26 cellular contexts compared by ENCODE assay signal in the genomic region with DNA sequence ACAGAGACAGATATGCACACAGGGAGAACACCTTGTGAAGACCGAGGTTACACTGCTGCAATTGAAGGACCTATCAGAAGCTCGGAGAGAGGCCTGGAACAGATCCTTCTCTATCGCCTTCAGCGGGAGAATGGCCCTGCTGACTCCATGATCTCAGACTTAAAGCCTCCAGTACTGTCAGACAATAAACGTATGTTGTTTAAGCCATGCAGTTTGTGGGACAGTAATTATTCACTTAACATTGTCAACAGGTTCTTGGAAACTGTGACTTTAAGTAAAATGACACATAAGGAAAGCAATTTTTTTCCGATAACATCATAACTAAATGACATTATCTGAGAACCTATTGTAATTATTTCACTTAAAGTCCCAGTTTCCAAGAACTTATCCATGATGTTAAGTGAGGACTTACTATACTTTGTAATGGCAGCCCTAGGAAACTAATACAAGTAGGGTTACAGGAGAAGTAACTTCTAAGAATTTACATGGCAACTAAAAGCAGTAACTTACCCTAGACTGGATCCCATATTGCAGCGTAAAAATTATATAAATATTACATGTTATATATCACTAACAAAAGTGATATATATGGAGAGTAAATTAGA.
A peak's percentile ranks its signal among the peaks of the same experiment; 100 is the strongest.
DNase-seq lines count a peak whose midpoint lies in the region; ATAC-seq, FAIRE-seq and TF ChIP-seq lines count a peak whose summit lies in the region.
"Had no signal": no experiment of that assay in that cellular context is flagged by ENCODE, and none has a peak within 500 bp of the region (broad histone marks: within the 10 kb centered on the region; RNA-seq: fewer than 3 reads in every experiment).

No MANE protein-coding gene starts in this region.

- peak; percentile 32 for ATAC-seq in stimulated activated naive CD8-positive, alpha-beta T cell treated with anti-CD3 and anti-CD28 coated beads, Interleukin-15, Interleukin-2, amounts not matched to agents 100 U/mL and 50 U/mL, for 24 hours
- no peak for ATAC-seq in stimulated activated naive CD8-positive, alpha-beta T cell treated with anti-CD3 and anti-CD28 coated beads, Interleukin-15, amount 100 ng/mL, for 72 hours
- ATAC-seq: A549, GM12878 had no signal

- H3K27me3 Mint-ChIP-seq in activated CD4-positive, alpha-beta T cell treated with anti-CD3 and anti-CD28 coated beads, Interleukin-2, amount 10 ng/mL, durations not matched to agents 24 days and 14 days: no peaks in the 10 kb centered on the region
- no peaks in the 10 kb centered on the region for H3K27me3 Mint-ChIP-seq in stimulated activated naive CD8-positive, alpha-beta T cell treated with anti-CD3 and anti-CD28 coated beads, Interleukin-15, amount 100 ng/mL, for 72 hours
- no peaks in the 10 kb centered on the region for H3K27me3 Mint-ChIP-seq in activated T-helper 2 cell treated with anti-CD3 and anti-CD28 coated beads, Interferon-gamma antibody, Interleukin-2, Interleukin-4, amounts not matched to agents 10 μg/mL and 5 μg/mL and 100 μg/mL, durations not matched to agents 14 hours and 24 hours and 36 hours (ENCODE audit: low read depth)
- H3K27me3 Mint-ChIP-seq: CD4-positive, alpha-beta T cell; CD8-positive, alpha-beta memory T cell had no signal

- DNase-seq in activated CD4-positive, alpha-beta T cell treated with anti-CD3 and anti-CD28 coated beads, Interleukin-2, amount 10 ng/mL, durations not matched to agents 24 days and 14 days: no peak
- DNase-seq in activated CD4-positive, alpha-beta T cell treated with anti-CD3 and anti-CD28 coated beads for 1 hour: no peak
- no peak for DNase-seq in stimulated activated naive CD8-positive, alpha-beta T cell treated with anti-CD3 and anti-CD28 coated beads, Interleukin-15, Interleukin-2, amounts not matched to agents 100 U/mL and 50 U/mL, for 24 hours
- no peak for DNase-seq in stimulated activated naive CD8-positive, alpha-beta T cell treated with anti-CD3 and anti-CD28 coated beads, Interleukin-15, amount 100 ng/mL, for 72 hours
- no peak for DNase-seq in activated T-helper 2 cell treated with anti-CD3 and anti-CD28 coated beads, Interferon-gamma antibody, Interleukin-2, Interleukin-4, amounts not matched to agents 10 μg/mL and 5 μg/mL and 100 μg/mL, durations not matched to agents 14 hours and 24 hours and 36 hours (ENCODE audit: low spot score)
- no peak for DNase-seq in WERI-Rb-1
- DNase-seq in RCC 7860 (ENCODE audit: low spot score): no peak
- DNase-seq: 8988T; ACHN; AML-193; BE2C; CD4-positive, alpha-beta T cell; CD8-positive, alpha-beta memory T cell; DMS 273 treated with DMSO at 0.1 percent for 48 hours; DMS79; EL; GDM1; GOT3; HFFc6 had no signal

- no peak overlapping the region for H3K4me3 ChIP-seq in WERI-Rb-1 (ENCODE audit: low read depth, low read length)
- H3K4me3 ChIP-seq: A549; BLaER1 treated with 17β-estradiol and CSF1 and Interleukin-3, amounts not matched to agents 10 nM and 100 nM; GM12878; HAP-1 had no signal

- no peak for FAIRE-seq in RCC 7860 (lab: Jason Lieb, UNC)
- FAIRE-seq: A549, D721Med, GM12878, H54 had no signal

- intact Hi-C loops in activated CD4-positive, alpha-beta T cell treated with anti-CD3 and anti-CD28 coated beads, Interleukin-2, amount 10 ng/mL, durations not matched to agents 24 days and 14 days (cut with micrococcal nuclease): loop anchor here (2.0 kb wide), 1 partner anchor 98 kb away; no protein-coding TSS in a partner anchor
- intact Hi-C loops in activated T-helper 2 cell treated with anti-CD3 and anti-CD28 coated beads, Interferon-gamma antibody, Interleukin-2, Interleukin-4, amounts not matched to agents 10 μg/mL and 5 μg/mL and 100 μg/mL, durations not matched to agents 14 hours and 24 hours and 36 hours (cut with micrococcal nuclease): no loop called here

- H3K27me3 ChIP-seq in WERI-Rb-1 (ENCODE audit: insufficient read depth, low read depth, severe bottlenecking): no peaks in the 10 kb centered on the region
- H3K27me3 ChIP-seq: BE2C; BLaER1 treated with 17β-estradiol and CSF1 and Interleukin-3, amounts not matched to agents 10 nM and 100 nM had no signal

- no peaks in the 10 kb centered on the region for H3K9me3 ChIP-seq in WERI-Rb-1 (ENCODE audit: severe bottlenecking)
- H3K9me3 ChIP-seq: A549; BE2C; BLaER1 treated with 17β-estradiol and CSF1 and Interleukin-3, amounts not matched to agents 10 nM and 100 nM; HAP-1 had no signal

- peak overlapping the region; percentile 66 for H3K27ac Mint-ChIP-seq in activated CD4-positive, alpha-beta T cell treated with anti-CD3 and anti-CD28 coated beads, Interleukin-2, amount 10 ng/mL, durations not matched to agents 24 days and 14 days
- H3K27ac Mint-ChIP-seq in stimulated activated naive CD8-positive, alpha-beta T cell treated with anti-CD3 and anti-CD28 coated beads, Interleukin-15, amount 100 ng/mL, for 72 hours: no peak overlapping the region
- peak overlapping the region; percentile 24 for H3K27ac Mint-ChIP-seq in activated T-helper 2 cell treated with anti-CD3 and anti-CD28 coated beads, Interferon-gamma antibody, Interleukin-2, Interleukin-4, amounts not matched to agents 10 μg/mL and 5 μg/mL and 100 μg/mL, durations not matched to agents 14 hours and 24 hours and 36 hours
- H3K27ac Mint-ChIP-seq: CD14-positive monocyte; CD4-positive, alpha-beta T cell; CD8-positive, alpha-beta memory T cell; HFFc6 had no signal

- no peak for TF ChIP-seq CTCF in WERI-Rb-1 (IDR thresholded peaks at IDR 0.05; ENCODE audit: low read depth, low read length)

- H3K9me3 Mint-ChIP-seq in activated CD4-positive, alpha-beta T cell treated with anti-CD3 and anti-CD28 coated beads, Interleukin-2, amount 10 ng/mL, durations not matched to agents 24 days and 14 days: peaks cover 10% of the 10 kb centered on the region
- H3K9me3 Mint-ChIP-seq in stimulated activated naive CD8-positive, alpha-beta T cell treated with anti-CD3 and anti-CD28 coated beads, Interleukin-15, amount 100 ng/mL, for 72 hours: peaks cover 4 to 7% of the 10 kb centered on the region in 2 donors
- peaks cover 9% of the 10 kb centered on the region for H3K9me3 Mint-ChIP-seq in activated T-helper 2 cell treated with anti-CD3 and anti-CD28 coated beads, Interferon-gamma antibody, Interleukin-2, Interleukin-4, amounts not matched to agents 10 μg/mL and 5 μg/mL and 100 μg/mL, durations not matched to agents 14 hours and 24 hours and 36 hours
- H3K9me3 Mint-ChIP-seq: CD4-positive, alpha-beta T cell; CD8-positive, alpha-beta memory T cell; HFFc6 had no signal

- no peak overlapping the region for H3K4me3 Mint-ChIP-seq in activated CD4-positive, alpha-beta T cell treated with anti-CD3 and anti-CD28 coated beads, Interleukin-2, amount 10 ng/mL, durations not matched to agents 24 days and 14 days
- no peak overlapping the region for H3K4me3 Mint-ChIP-seq in stimulated activated naive CD8-positive, alpha-beta T cell treated with anti-CD3 and anti-CD28 coated beads, Interleukin-15, amount 100 ng/mL, for 72 hours
- no peak overlapping the region for H3K4me3 Mint-ChIP-seq in activated T-helper 2 cell treated with anti-CD3 and anti-CD28 coated beads, Interferon-gamma antibody, Interleukin-2, Interleukin-4, amounts not matched to agents 10 μg/mL and 5 μg/mL and 100 μg/mL, durations not matched to agents 14 hours and 24 hours and 36 hours (ENCODE audit: low read depth)
- H3K4me3 Mint-ChIP-seq: CD14-positive monocyte; CD4-positive, alpha-beta T cell; CD8-positive, alpha-beta memory T cell; HFFc6 had no signal

- peaks cover 16% of the 10 kb centered on the region for H3K36me3 Mint-ChIP-seq in activated CD4-positive, alpha-beta T cell treated with anti-CD3 and anti-CD28 coated beads, Interleukin-2, amount 10 ng/mL, durations not matched to agents 24 days and 14 days (ENCODE audit: low read depth)
- H3K36me3 Mint-ChIP-seq in activated T-helper 2 cell treated with anti-CD3 and anti-CD28 coated beads, Interferon-gamma antibody, Interleukin-2, Interleukin-4, amounts not matched to agents 10 μg/mL and 5 μg/mL and 100 μg/mL, durations not matched to agents 14 hours and 24 hours and 36 hours (ENCODE audit: low read depth): peaks cover 14% of the 10 kb centered on the region

- H3K27ac ChIP-seq in WERI-Rb-1: no peak overlapping the region
- H3K27ac ChIP-seq: A549; BLaER1 treated with 17β-estradiol and CSF1 and Interleukin-3, amounts not matched to agents 10 nM and 100 nM had no signal

- peaks cover 4% of the 10 kb centered on the region for H3K4me1 Mint-ChIP-seq in activated CD4-positive, alpha-beta T cell treated with anti-CD3 and anti-CD28 coated beads, Interleukin-2, amount 10 ng/mL, durations not matched to agents 24 days and 14 days
- H3K4me1 Mint-ChIP-seq in stimulated activated naive CD8-positive, alpha-beta T cell treated with anti-CD3 and anti-CD28 coated beads, Interleukin-15, amount 100 ng/mL, for 72 hours: peaks cover 11% of the 10 kb centered on the region
- peaks cover 6% of the 10 kb centered on the region for H3K4me1 Mint-ChIP-seq in activated T-helper 2 cell treated with anti-CD3 and anti-CD28 coated beads, Interferon-gamma antibody, Interleukin-2, Interleukin-4, amounts not matched to agents 10 μg/mL and 5 μg/mL and 100 μg/mL, durations not matched to agents 14 hours and 24 hours and 36 hours (ENCODE audit: low read depth)
- H3K4me1 Mint-ChIP-seq: CD8-positive, alpha-beta memory T cell had no signal

- no peaks in the 10 kb centered on the region for H3K36me3 ChIP-seq in WERI-Rb-1
- H3K36me3 ChIP-seq: BLaER1 treated with 17β-estradiol and CSF1 and Interleukin-3, amounts not matched to agents 10 nM and 100 nM; HAP-1 had no signal

Comparison
In these comparisons a context has a peak if more than half of its experiments do, and no peak if none do; other contexts are left out.
1. H3K27ac Mint-ChIP-seq: peak in activated CD4-positive, alpha-beta T cell treated with anti-CD3 and anti-CD28 coated beads, Interleukin-2, amount 10 ng/mL, durations not matched to agents 24 days and 14 days (single experiment) and activated T-helper 2 cell treated with anti-CD3 and anti-CD28 coated beads, Interferon-gamma antibody, Interleukin-2, Interleukin-4, amounts not matched to agents 10 μg/mL and 5 μg/mL and 100 μg/mL, durations not matched to agents 14 hours and 24 hours and 36 hours (single experiment); none in stimulated activated naive CD8-positive, alpha-beta T cell treated with anti-CD3 and anti-CD28 coated beads, Interleukin-15, amount 100 ng/mL, for 72 hours (0 of 2).